ENCODE assay signal across 29 cellular contexts in genomic region chr14:72822946-72823611, GRCh38.
A peak's percentile ranks its signal among the peaks of the same experiment; 100 is the strongest.
DNase-seq lines count a peak whose midpoint lies in the region; ATAC-seq, FAIRE-seq and TF ChIP-seq lines count a peak whose summit lies in the region.
"Had no signal": no experiment of that assay in that cellular context is flagged by ENCODE, and none has a peak within 500 bp of the region (broad histone marks: within the 10 kb centered on the region; RNA-seq: fewer than 3 reads in every experiment).

No MANE protein-coding gene starts in this region.

- H3K27me3 ChIP-seq in SK-N-SH (ENCODE audit: insufficient read depth): no peaks in the 10 kb centered on the region
- H3K27me3 ChIP-seq in K562 (ENCODE audit: control insufficient read depth in 2 of 2, insufficient read depth in 2 of 2, low read length in 2 of 2): no peaks in the 10 kb centered on the region; a peak in 1 of 5 replicates
- no peaks in the 10 kb centered on the region for H3K27me3 ChIP-seq in left ventricle myocardium inferior (ENCODE audit: low read depth)
- H3K27me3 ChIP-seq: brain microvascular endothelial cell, neural progenitor cell, sigmoid colon, uterus had no signal

- H4K20me1 ChIP-seq in SK-N-SH (ENCODE audit: insufficient read depth) (no peaks in the 10 kb centered on the region), K562 (replicated peaks; ENCODE audit: control insufficient read depth, insufficient read depth, low read length) (peaks cover 4% of the 10 kb centered on the region; the same call in 1 of the 2 replicates)

- peaks cover 10% of the 10 kb centered on the region for H3K4me1 Mint-ChIP-seq in stimulated activated memory B cell treated with anti-CD40 and anti-IgM and Interleukin-4, amounts not matched to agents 10 μg/mL and 1 μg/mL and 100 μg/mL, for 72 hours
- H3K4me1 Mint-ChIP-seq: activated naive CD4-positive, alpha-beta T cell treated with anti-CD3 and anti-CD28 coated beads, Interleukin-2, amount 10 ng/mL, durations not matched to agents 7 days and 5 days had no signal

- no peaks in the 10 kb centered on the region for H3K9me1 ChIP-seq in K562 (ENCODE audit: control insufficient read depth, insufficient read depth, low read length)

- no peak for TF ChIP-seq CTCF in SK-N-SH (IDR thresholded peaks at IDR 0.05)
- peak in 1 of 3 experiments; percentile 22; a peak in 2 of 6 replicates for TF ChIP-seq CTCF in K562 (IDR thresholded peaks at IDR 0.05 in 2 of 3, conservative IDR thresholded peaks at IDR 0.05 in 1 of 3; ENCODE audit: insufficient read depth in 2 of 3, low read depth in 1 of 3, low read length in 3 of 3)
- TF ChIP-seq CTCF in left ventricle myocardium inferior (IDR thresholded peaks at IDR 0.05; ENCODE audit: borderline replicate concordance): no peak

- H3K4me3 Mint-ChIP-seq in stimulated activated memory B cell treated with anti-CD40 and anti-IgM and Interleukin-4, amounts not matched to agents 10 μg/mL and 1 μg/mL and 100 μg/mL, for 72 hours: no peak overlapping the region
- H3K4me3 Mint-ChIP-seq: activated naive CD4-positive, alpha-beta T cell treated with anti-CD3 and anti-CD28 coated beads, Interleukin-2, amount 10 ng/mL, durations not matched to agents 7 days and 5 days; CD8-positive, alpha-beta T cell; neural progenitor cell; stimulated activated naive B cell treated with anti-CD40 and anti-IgM and Interleukin-4, amounts not matched to agents 10 μg/mL and 1 μg/mL and 100 μg/mL, for 72 hours had no signal

- H3K9ac ChIP-seq in SK-N-SH: no peak overlapping the region
- H3K9ac ChIP-seq in K562 (ENCODE audit: insufficient read depth in 1 of 2, low read depth in 2 of 2, low read length in 2 of 2): peak overlapping the region; percentile 7 to 44; a peak in 3 of 4 replicates
- H3K9ac ChIP-seq: neural progenitor cell had no signal

- no TSS peak for BruUV-seq in K562 (replicated peaks; lab: Mats Ljungman, UMichigan)

- no peaks in the 10 kb centered on the region for H3K9me3 ChIP-seq in SK-N-SH
- H3K9me3 ChIP-seq in K562 (replicated peaks; ENCODE audit: control insufficient read depth, insufficient read depth, low read depth, low read length): no peaks in the 10 kb centered on the region
- H3K9me3 ChIP-seq in left ventricle myocardium inferior (replicated peaks): peaks cover 12% of the 10 kb centered on the region

- no peak for TF ChIP-seq POLR2A in K562 (conservative IDR thresholded peaks at IDR 0.05)

- no peaks in the 10 kb centered on the region for H3K27me3 Mint-ChIP-seq in stimulated activated memory B cell treated with anti-CD40 and anti-IgM and Interleukin-4, amounts not matched to agents 10 μg/mL and 1 μg/mL and 100 μg/mL, for 72 hours
- H3K27me3 Mint-ChIP-seq: stimulated activated naive B cell treated with anti-CD40 and anti-IgM and Interleukin-4, amounts not matched to agents 10 μg/mL and 1 μg/mL and 100 μg/mL, for 72 hours had no signal

- FAIRE-seq in K562 (lab: Jason Lieb, UNC) (peak; percentile 94), urothelium cell line (lab: Jason Lieb, UNC) (peak; percentile 77), frontal cortex (lab: Jason Lieb, UNC) (no peak)
- FAIRE-seq: colon, GM19239 had no signal

- no peaks in the 10 kb centered on the region for H3K9me2 ChIP-seq in SK-N-SH

- H2AFZ ChIP-seq in SK-N-SH (ENCODE audit: low read depth) (no peak overlapping the region), K562 (ENCODE audit: low read depth, low read length) (peak overlapping the region; percentile 96)
- H2AFZ ChIP-seq: neural progenitor cell had no signal

- in situ Hi-C loops in K562 (cut with MboI): no loop called here

- ATAC-seq in SK-N-SH treated with all-trans-retinoic acid at 6 μM for 48 hours (no peak), K562 (peak; percentile 77), HG02870 (IDR thresholded peaks at IDR 0.05; ENCODE audit: unreplicated experiment) (no peak)
- no peak for ATAC-seq in stimulated activated memory B cell treated with anti-CD40 and anti-IgM and Interleukin-4, amounts not matched to agents 10 μg/mL and 1 μg/mL and 100 μg/mL, for 72 hours
- ATAC-seq: CD8-positive, alpha-beta T cell; PC-3; stimulated activated naive B cell treated with anti-CD40 and anti-IgM and Interleukin-4, amounts not matched to agents 10 μg/mL and 1 μg/mL and 100 μg/mL, for 72 hours had no signal

- H3K79me2 ChIP-seq in SK-N-SH (ENCODE audit: insufficient read depth): no peaks in the 10 kb centered on the region
- no peaks in the 10 kb centered on the region for H3K79me2 ChIP-seq in K562 (ENCODE audit: control insufficient read depth, insufficient read depth, low read length)

- H3K4me3 ChIP-seq in SK-N-SH (ENCODE audit: low read depth in 2 of 2, low read length in 1 of 2) (no peak overlapping the region), K562 (no peak overlapping the region), left ventricle myocardium inferior (no peak overlapping the region)
- H3K4me3 ChIP-seq: neural progenitor cell, sigmoid colon, uterus had no signal

- no peak for TF ChIP-seq RAD21 in SK-N-SH (IDR thresholded peaks at IDR 0.05; ENCODE audit: low read length)
- TF ChIP-seq RAD21 in K562 (CRISPR knock-in tag; conservative IDR thresholded peaks at IDR 0.05 in 1 of 2, IDR thresholded peaks at IDR 0.05 in 1 of 2): peak in 1 of 2 experiments; percentile 48; a peak in 2 of 4 replicates

- H3K4me2 ChIP-seq in SK-N-SH (no peak overlapping the region), K562 (ENCODE audit: insufficient read depth, low read length) (peak overlapping the region; percentile 78)
- H3K4me2 ChIP-seq: neural progenitor cell had no signal

- peak; percentile 35 for DNase-seq in SK-N-SH
- DNase-seq in K562 (ENCODE audit: extremely low read depth in 1 of 4, low spot score in 3 of 4): peak; percentile 47 to 91 (median 68)
- DNase-seq in left ventricle myocardium inferior: peak; percentile 58
- DNase-seq in urothelium cell line (ENCODE audit: low spot score): no peak
- DNase-seq in frontal cortex (ENCODE audit: low spot score in 2 of 2): no peak
- DNase-seq: 8988T; activated CD4-positive, alpha-beta T cell treated with anti-CD3 and anti-CD28 coated beads, Interleukin-2, amount 50 U/mL, for 4 hours; activated CD8-positive, alpha-beta memory T cell treated with anti-CD3 and anti-CD28 coated beads, Interleukin-2, amount 50 U/mL, for 4 hours; activated naive CD4-positive, alpha-beta T cell treated with anti-CD3 and anti-CD28 coated beads, Interleukin-2, amount 10 ng/mL, durations not matched to agents 7 days and 5 days; amniotic stem cell; brain microvascular endothelial cell; CD8-positive, alpha-beta T cell; effector CD4-positive, alpha-beta T cell; GF-D8; HCEC 1CT; PC-3; SHP77; sigmoid colon; stimulated activated CD4-positive, alpha-beta T cell treated with anti-CD3 and anti-CD28 coated beads, Interleukin-4, amount 100 ng/mL, for 4 hours; stimulated activated naive B cell treated with anti-CD40 and anti-IgM and Interleukin-4, amounts not matched to agents 10 μg/mL and 1 μg/mL and 100 μg/mL, for 72 hours; T1000; uterus had no signal

- POLR2A ChIA-PET in SK-N-SH (lab: Yijun Ruan, JAX): no interaction called here
- POLR2A ChIA-PET in K562 (lab: Yijun Ruan, JAX): interaction anchor here (0.6 kb wide), 1 partner anchor 68 kb away, joined by 3 read pairs; no protein-coding TSS in a partner anchor

- peaks cover 2% of the 10 kb centered on the region for H3K36me3 Mint-ChIP-seq in stimulated activated memory B cell treated with anti-CD40 and anti-IgM and Interleukin-4, amounts not matched to agents 10 μg/mL and 1 μg/mL and 100 μg/mL, for 72 hours
- H3K36me3 Mint-ChIP-seq: CD8-positive, alpha-beta T cell; neural progenitor cell had no signal

- no peak overlapping the region for H3K27ac Mint-ChIP-seq in stimulated activated memory B cell treated with anti-CD40 and anti-IgM and Interleukin-4, amounts not matched to agents 10 μg/mL and 1 μg/mL and 100 μg/mL, for 72 hours
- H3K27ac Mint-ChIP-seq: activated naive CD4-positive, alpha-beta T cell treated with anti-CD3 and anti-CD28 coated beads, Interleukin-2, amount 10 ng/mL, durations not matched to agents 7 days and 5 days; CD8-positive, alpha-beta T cell; neural progenitor cell; progenitor cell of endocrine pancreas; stimulated activated naive B cell treated with anti-CD40 and anti-IgM and Interleukin-4, amounts not matched to agents 10 μg/mL and 1 μg/mL and 100 μg/mL, for 72 hours had no signal

- H3K9me3 Mint-ChIP-seq in stimulated activated memory B cell treated with anti-CD40 and anti-IgM and Interleukin-4, amounts not matched to agents 10 μg/mL and 1 μg/mL and 100 μg/mL, for 72 hours: no peaks in the 10 kb centered on the region
- H3K9me3 Mint-ChIP-seq: neural progenitor cell; stimulated activated naive B cell treated with anti-CD40 and anti-IgM and Interleukin-4, amounts not matched to agents 10 μg/mL and 1 μg/mL and 100 μg/mL, for 72 hours had no signal

- H3K4me1 ChIP-seq in SK-N-SH (ENCODE audit: control insufficient read depth in 1 of 2, insufficient read depth in 2 of 2, low read depth in 1 of 2, low read length in 1 of 2) (peaks cover 0 to 5% of the 10 kb centered on the region in 2 experiments; a peak in 1 of 4 replicates), K562 (replicated peaks in 1 of 2; ENCODE audit: control insufficient read depth in 2 of 2, insufficient read depth in 2 of 2, low read length in 2 of 2) (peaks cover 14 to 31% of the 10 kb centered on the region in 2 experiments; a peak in 3 of 5 replicates), left ventricle myocardium inferior (peaks cover 46% of the 10 kb centered on the region)
- H3K4me1 ChIP-seq: neural progenitor cell, sigmoid colon, uterus had no signal

- TF ChIP-seq EP300 in SK-N-SH (IDR thresholded peaks at IDR 0.05; ENCODE audit: borderline replicate concordance in 1 of 2, low read depth in 1 of 2, low read length in 1 of 2) (no peak), K562 (IDR thresholded peaks at IDR 0.05; ENCODE audit: low read length) (peak; percentile 82)

- no peaks in the 10 kb centered on the region for H3F3A ChIP-seq in SK-N-SH (replicated peaks; ENCODE audit: insufficient read depth)

- intact Hi-C loops in K562 (cut with micrococcal nuclease): loop anchor here (2.0 to 10.0 kb wide), 2 partner anchors 78 to 82 kb away; no protein-coding TSS in a partner anchor
- intact Hi-C loops in left ventricle myocardium inferior (cut with micrococcal nuclease): no loop called here

- H3K27ac ChIP-seq in SK-N-SH (ENCODE audit: low read depth in 2 of 2, low read length in 1 of 2): peak overlapping the region in 1 of 2 experiments; percentile 12; a peak in 1 of 4 replicates
- peak overlapping the region; percentile 60; the same call in 2 of the 3 replicates for H3K27ac ChIP-seq in K562 (ENCODE audit: extremely low read depth, low read depth, low read length)
- H3K27ac ChIP-seq in left ventricle myocardium inferior (replicated peaks): peak overlapping the region; percentile 86
- H3K27ac ChIP-seq: brain microvascular endothelial cell, neural progenitor cell, sigmoid colon, uterus had no signal

- no peaks in the 10 kb centered on the region for H3K36me3 ChIP-seq in SK-N-SH (replicated peaks in 1 of 2; ENCODE audit: control insufficient read depth in 1 of 2, insufficient read depth in 2 of 2, low read length in 1 of 2)
- H3K36me3 ChIP-seq in K562 (ENCODE audit: control insufficient read depth, insufficient read depth, low read length): no peaks in the 10 kb centered on the region
- H3K36me3 ChIP-seq in left ventricle myocardium inferior: no peaks in the 10 kb centered on the region
- H3K36me3 ChIP-seq: brain microvascular endothelial cell, neural progenitor cell, sigmoid colon, uterus had no signal

- CTCF ChIA-PET in SK-N-SH (lab: Yijun Ruan, JAX): no interaction called here
- CTCF ChIA-PET in K562 (lab: Yijun Ruan, JAX; ENCODE audit: low intra/inter-chr PET ratio): interaction anchor here (0.6 kb wide), 1 partner anchor 80 kb away, joined by 3 read pairs; no protein-coding TSS in a partner anchor

- WGBS in SK-N-SH (ENCODE audit: low lambda C conversion rate): 68% methylated on average over 14 of the region's 14 CpGs
- 10% methylated on average over 10 of the region's 14 CpGs for WGBS in K562 (ENCODE audit: insufficient coverage, low coverage, missing lambda C conversion rate)

Comparison
In these comparisons a context has a peak if more than half of its experiments do, and no peak if none do; other contexts are left out.
1. DNase-seq: peak in SK-N-SH (single experiment), K562 (4 of 4) and left ventricle myocardium inferior (single experiment); none in urothelium cell line (single experiment) and frontal cortex (0 of 2).
2. Of the 27 proteins assayed by ChIP-seq in both K562 and SK-N-SH: peak only in K562: EP300, GABPA, GATA2, JUND, NFIC, POLR2AphosphoS5 and 1 more; only in SK-N-SH: none; in both: none; in neither: 15; mixed calls (peak in some experiments, not most) for 5.